ENCODE assay signal across 29 cellular contexts in genomic region chr17:73612074-73612473, GRCh38. TPM values are rescaled to one million over a fixed set of nuclear protein-coding genes. Genes with fewer than 3 reads are reported as not detected.
DNase-seq lines count a peak whose midpoint lies in the region; ATAC-seq and TF ChIP-seq lines count a peak whose summit lies in the region.
"Had no signal": no experiment of that assay in that cellular context is flagged by ENCODE, and none has a peak within 500 bp of the region (broad histone marks: within the 10 kb centered on the region; RNA-seq: fewer than 3 reads in every experiment).

No MANE protein-coding gene starts in this region.

- no TSS peak for BruUV-seq in OCI-LY7 (replicated peaks; lab: Mats Ljungman, UMichigan)

- H3K4me2 ChIP-seq in OCI-LY7 (ENCODE audit: low read length) (no peak overlapping the region), mesendoderm (ENCODE audit: low read length) (no peak overlapping the region)

- no peak overlapping the region for H4K5ac ChIP-seq in mesendoderm (ENCODE audit: low read length)

- intact Hi-C loops in OCI-LY7 (cut with micrococcal nuclease; ENCODE audit: unreplicated experiment): no loop called here

- POLR2A ChIA-PET in OCI-LY7 (lab: Charles Lee): no interaction called here

- H2AFZ ChIP-seq in OCI-LY7 (ENCODE audit: low read length): peak overlapping the region; percentile 18; the same call in 1 of the 2 replicates

- H3K23ac ChIP-seq in mesendoderm (ENCODE audit: low read length): no peak overlapping the region

- no peaks in the 10 kb centered on the region for H3K27me3 ChIP-seq in mesendoderm (ENCODE audit: insufficient read depth, low read length, poor library complexity)
- H3K27me3 ChIP-seq: body of pancreas, uterus had no signal

- H3K79me2 ChIP-seq in OCI-LY7 (ENCODE audit: insufficient read depth, low read depth, low read length): no peaks in the 10 kb centered on the region
- H3K79me2 ChIP-seq in mesendoderm (ENCODE audit: control insufficient read depth, insufficient read depth, low read length): no peaks in the 10 kb centered on the region

- no peak overlapping the region for H4K8ac ChIP-seq in mesendoderm (ENCODE audit: low read depth, low read length)

- H3K56ac ChIP-seq in mesendoderm (ENCODE audit: low read length): peak overlapping the region; percentile 38

- H3K4me1 Mint-ChIP-seq in type B pancreatic cell (ENCODE audit: unreplicated experiment): peaks cover 54% of the 10 kb centered on the region
- H3K4me1 Mint-ChIP-seq: activated CD8-positive, alpha-beta memory T cell treated with anti-CD3 and anti-CD28 coated beads, Interleukin-2, amount 10 ng/mL, durations not matched to agents 7 days and 5 days had no signal

- H2BK120ac ChIP-seq in mesendoderm (ENCODE audit: low read depth, low read length): no peak overlapping the region

- TF ChIP-seq CTCF in OCI-LY7 (conservative IDR thresholded peaks at IDR 0.05; ENCODE audit: low read length) (no peak), type B pancreatic cell (conservative IDR thresholded peaks at IDR 0.05) (no peak), GM20000 (IDR thresholded peaks at IDR 0.05; ENCODE audit: extremely low read depth, missing control alignments) (no peak)

- H3K27me3 Mint-ChIP-seq in type B pancreatic cell: no peaks in the 10 kb centered on the region
- H3K27me3 Mint-ChIP-seq: stimulated activated naive B cell treated with anti-CD40 and anti-IgM and Interleukin-4, amounts not matched to agents 10 μg/mL and 1 μg/mL and 100 μg/mL, for 72 hours had no signal

- H3K9me3 ChIP-seq in OCI-LY7 (ENCODE audit: low read length): no peaks in the 10 kb centered on the region
- H3K9me3 ChIP-seq: body of pancreas, sigmoid colon, uterus had no signal

- no peak overlapping the region for H3K27ac ChIP-seq in OCI-LY7 (ENCODE audit: low read depth, low read length, poor library complexity, severe bottlenecking)
- peak overlapping the region; percentile 53 for H3K27ac ChIP-seq in mesendoderm (ENCODE audit: low read depth, low read length)
- H3K27ac ChIP-seq: body of pancreas, sigmoid colon, uterus had no signal

- WGBS in mesendoderm (ENCODE audit: extremely low coverage, insufficient coverage, low lambda C conversion rate): no CpG with 5 or more reads among the region's 13 CpGs

- H3K79me1 ChIP-seq in mesendoderm (ENCODE audit: low read length): peaks cover 4% of the 10 kb centered on the region

- H2AK5ac ChIP-seq in mesendoderm (ENCODE audit: low read length): no peak overlapping the region

- H3K36me3 Mint-ChIP-seq in type B pancreatic cell: peaks cover 6% of the 10 kb centered on the region
- H3K36me3 Mint-ChIP-seq: activated CD8-positive, alpha-beta memory T cell treated with anti-CD3 and anti-CD28 coated beads, Interleukin-2, amount 10 ng/mL, durations not matched to agents 7 days and 5 days; natural killer cell treated with Interleukin-12 subunit alpha and Interleukin-12 subunit beta and Interleukin-15 and Interleukin-18, amount 100 ng/mL, for 72 hours; WTC11 had no signal

- H4K20me1 ChIP-seq in OCI-LY7 (ENCODE audit: insufficient read depth, low read length): no peaks in the 10 kb centered on the region

- ATAC-seq in HG03196 (IDR thresholded peaks at IDR 0.05; ENCODE audit: unreplicated experiment): no peak
- ATAC-seq: activated CD8-positive, alpha-beta memory T cell treated with anti-CD3 and anti-CD28 coated beads, Interleukin-2, amount 10 ng/mL, durations not matched to agents 7 days and 5 days; activated T-cell treated with anti-CD3 and anti-CD28 coated beads, Interleukin-2, amount 50 U/mL, for 72 hours; body of pancreas; K562; natural killer cell treated with Interleukin-12 subunit alpha and Interleukin-12 subunit beta and Interleukin-15 and Interleukin-18, amount 100 ng/mL, for 72 hours; WTC11 had no signal

- no peak overlapping the region for H3K4ac ChIP-seq in mesendoderm (ENCODE audit: low read depth, low read length)

- peak overlapping the region; percentile 31 for H3K4me3 Mint-ChIP-seq in type B pancreatic cell
- H3K4me3 Mint-ChIP-seq: activated CD4-positive, alpha-beta T cell treated with anti-CD3 and anti-CD28 coated beads, Interleukin-2, amount 10 ng/mL, durations not matched to agents 7 days and 5 days; activated CD8-positive, alpha-beta memory T cell treated with anti-CD3 and anti-CD28 coated beads, Interleukin-2, amount 10 ng/mL, durations not matched to agents 7 days and 5 days; activated T-cell treated with anti-CD3 and anti-CD28 coated beads, Interleukin-2, amount 50 U/mL, for 72 hours; H9; natural killer cell treated with Interleukin-12 subunit alpha and Interleukin-12 subunit beta and Interleukin-15 and Interleukin-18, amount 100 ng/mL, for 72 hours; stimulated activated naive B cell treated with anti-CD40 and anti-IgM and Interleukin-4, amounts not matched to agents 10 μg/mL and 1 μg/mL and 100 μg/mL, for 72 hours had no signal

- no peak overlapping the region for H3K4me3 ChIP-seq in OCI-LY7 (ENCODE audit: low read depth, low read length, poor library complexity, severe bottlenecking)
- no peak overlapping the region for H3K4me3 ChIP-seq in mesendoderm (ENCODE audit: low read length)
- H3K4me3 ChIP-seq: body of pancreas, K562, sigmoid colon, uterus had no signal

- H3K9ac ChIP-seq in mesendoderm (ENCODE audit: low read length): no peak overlapping the region

- H2BK5ac ChIP-seq in mesendoderm (ENCODE audit: low read length): no peak overlapping the region

- H3K18ac ChIP-seq in mesendoderm (ENCODE audit: low read length): peak overlapping the region; percentile 57

- peaks cover 9% of the 10 kb centered on the region for H3K4me1 ChIP-seq in OCI-LY7 (ENCODE audit: insufficient read depth, low read length, poor library complexity, severe bottlenecking)
- peaks cover 14% of the 10 kb centered on the region for H3K4me1 ChIP-seq in mesendoderm (ENCODE audit: control insufficient read depth, low read depth, low read length)
- H3K4me1 ChIP-seq: body of pancreas, sigmoid colon, uterus had no signal

- no peak overlapping the region for H2BK15ac ChIP-seq in mesendoderm (replicated peaks; ENCODE audit: low read depth)

- CTCF ChIA-PET in OCI-LY7 (lab: Charles Lee; ENCODE audit: unreplicated experiment): no interaction called here

- H3K27ac Mint-ChIP-seq in type B pancreatic cell: no peak overlapping the region
- H3K27ac Mint-ChIP-seq: activated CD8-positive, alpha-beta memory T cell treated with anti-CD3 and anti-CD28 coated beads, Interleukin-2, amount 10 ng/mL, durations not matched to agents 7 days and 5 days; activated T-cell treated with anti-CD3 and anti-CD28 coated beads, Interleukin-2, amount 50 U/mL, for 72 hours; natural killer cell treated with Interleukin-12 subunit alpha and Interleukin-12 subunit beta and Interleukin-15 and Interleukin-18, amount 100 ng/mL, for 72 hours; progenitor cell of endocrine pancreas; stimulated activated naive B cell treated with anti-CD40 and anti-IgM and Interleukin-4, amounts not matched to agents 10 μg/mL and 1 μg/mL and 100 μg/mL, for 72 hours; WTC11 had no signal

- DNase-seq in NCI-H748 (lab: John Stamatoyannopoulos, UW; ENCODE audit: unreplicated experiment) (peak; percentile 26), NCI-H748 treated with DMSO at 0.1 percent for 48 hours (lab: John Stamatoyannopoulos, UW) (no peak), OCI-LY7 (ENCODE audit: low spot score) (peak; percentile 44), mesendoderm (no peak), type B pancreatic cell (ENCODE audit: extremely low spot score, unreplicated experiment) (no peak), RPMI8226 (no peak), GM20000 (ENCODE audit: low spot score) (no peak)
- DNase-seq: activated CD4-positive, alpha-beta T cell treated with anti-CD3 and anti-CD28 coated beads, Interleukin-2, amount 10 ng/mL, durations not matched to agents 7 days and 5 days; activated CD8-positive, alpha-beta memory T cell treated with anti-CD3 and anti-CD28 coated beads, Interleukin-2, amount 10 ng/mL, durations not matched to agents 7 days and 5 days; activated naive CD4-positive, alpha-beta T cell treated with Interleukin-2 at 50 U/mL for 16 hours; activated T-cell treated with anti-CD3 and anti-CD28 coated beads, Interleukin-2, amount 50 U/mL, for 72 hours; body of pancreas; DMS153; H9; NCI-H1105; NCI-H446 treated with DMSO at 0.1 percent for 48 hours; SHP77; sigmoid colon; stimulated activated CD4-positive, alpha-beta T cell treated with anti-CD3 and anti-CD28 coated beads, Interleukin-4, amount 100 ng/mL, for 4 hours; stimulated activated naive B cell treated with anti-CD40 and anti-IgM and Interleukin-4, amounts not matched to agents 10 μg/mL and 1 μg/mL and 100 μg/mL, for 72 hours; SW 1271; T1000; uterus had no signal

- no peaks in the 10 kb centered on the region for H3K9me3 Mint-ChIP-seq in type B pancreatic cell
- H3K9me3 Mint-ChIP-seq: activated CD4-positive, alpha-beta T cell treated with anti-CD3 and anti-CD28 coated beads, Interleukin-2, amount 10 ng/mL, durations not matched to agents 7 days and 5 days; activated T-cell treated with anti-CD3 and anti-CD28 coated beads, Interleukin-2, amount 50 U/mL, for 72 hours; H9; natural killer cell treated with Interleukin-12 subunit alpha and Interleukin-12 subunit beta and Interleukin-15 and Interleukin-18, amount 100 ng/mL, for 72 hours; stimulated activated naive B cell treated with anti-CD40 and anti-IgM and Interleukin-4, amounts not matched to agents 10 μg/mL and 1 μg/mL and 100 μg/mL, for 72 hours; WTC11 had no signal

- H3K36me3 ChIP-seq in OCI-LY7 (ENCODE audit: insufficient read depth, low read length): no peaks in the 10 kb centered on the region
- no peaks in the 10 kb centered on the region for H3K36me3 ChIP-seq in mesendoderm (ENCODE audit: control insufficient read depth, insufficient read depth, low read length)
- H3K36me3 ChIP-seq: sigmoid colon, uterus had no signal

- H3K9me2 ChIP-seq in OCI-LY7 (ENCODE audit: insufficient read depth, low read length): no peaks in the 10 kb centered on the region

RNA-seq across cellular contexts. Expression of gene SDK2, which starts 32.2 kb away (rescaled TPM):
- total RNA-seq in OCI-LY7 (2014; rRNA removed; shearing (Covaris generic)): 1.8 and 3.5 TPM in 2 replicates
- total RNA-seq in OCI-LY7 (2022): 0.22 and 0.32 TPM in 2 replicates
- 1.1 TPM for polyA plus RNA-seq in mesendoderm (2013, experiment 1 of 2)
- polyA plus RNA-seq in mesendoderm (2013, experiment 2 of 2): 1.3 TPM
- total RNA-seq in type B pancreatic cell (ENCODE audit: low replicate concordance): 4.6 and 47.3 TPM in 2 replicates
- total RNA-seq: HT-29 had no signal
- polyA plus RNA-seq: K562 had no signal

Comparison
In these comparisons a context has a peak if more than half of its experiments do, and no peak if none do; other contexts are left out.
1. DNase-seq: peak in NCI-H748 (single experiment) and OCI-LY7 (single experiment); none in NCI-H748 treated with DMSO at 0.1 percent for 48 hours (single experiment), mesendoderm (single experiment), type B pancreatic cell (single experiment), RPMI8226 (single experiment) and GM20000 (single experiment).